In genomic region chr2:226673314-226673723, GRCh38 we compare ENCODE assay signal across 1 cellular context.
TF ChIP-seq lines count a peak whose summit lies in the region.

No MANE protein-coding gene starts in this region.

TF ChIP-seq in HEK293, 187 proteins besides CTCF, POLR2A, EP300 and RAD21 (continued from another document and continues in another):
- TF ChIP-seq ZNF24 (tag by site-specific recombination; IDR thresholded peaks at IDR 0.05) (0 out of 2 replicates have a peak, but pooled peaks have one; percentile 39), ZNF510 (tag by site-specific recombination; IDR thresholded peaks at IDR 0.05; ENCODE audit: insufficient replicate concordance) (no peak), ZNF558 (tag by site-specific recombination; IDR thresholded peaks at IDR 0.05) (no peak), ZNF843 (tag by site-specific recombination; IDR thresholded peaks at IDR 0.05) (peak; percentile 97), PRDM6 (tag by site-specific recombination; IDR thresholded peaks at IDR 0.05) (peak; percentile 18; the same call in 1 of the 2 replicates), SCRT2 (tag by site-specific recombination; IDR thresholded peaks at IDR 0.05) (no peak), ZNF404 (tag by site-specific recombination; IDR thresholded peaks at IDR 0.05) (no peak), ZNF791 (tag by site-specific recombination; IDR thresholded peaks at IDR 0.05) (no peak), ZXDB (tag by site-specific recombination; IDR thresholded peaks at IDR 0.05) (peak; percentile 95), GLI2 (tag by site-specific recombination; IDR thresholded peaks at IDR 0.05; ENCODE audit: borderline replicate concordance, low read depth) (peak; percentile 39; the same call in 1 of the 2 replicates), ZNF792 (tag by site-specific recombination; IDR thresholded peaks at IDR 0.05) (no peak), ZBTB44 (tag by site-specific recombination; IDR thresholded peaks at IDR 0.05) (no peak), HOXD13 (CRISPR knock-in tag; IDR thresholded peaks at IDR 0.05; ENCODE audit: borderline replicate concordance) (peak; percentile 75; the same call in 1 of the 2 replicates), OSR2 (tag by site-specific recombination; IDR thresholded peaks at IDR 0.05) (peak; percentile 67; the same call in 1 of the 2 replicates), KLF1 (tag by site-specific recombination; IDR thresholded peaks at IDR 0.05) (no peak), ZNF513 (tag by site-specific recombination; IDR thresholded peaks at IDR 0.05) (peak; percentile 62; the same call in 1 of the 2 replicates), OVOL3 (tag by site-specific recombination; IDR thresholded peaks at IDR 0.05) (no peak), ZNF677 (tag by site-specific recombination; IDR thresholded peaks at IDR 0.05) (no peak), ZNF530 (tag by site-specific recombination; IDR thresholded peaks at IDR 0.05; ENCODE audit: low read depth) (no peak), MZF1 (tag by site-specific recombination; IDR thresholded peaks at IDR 0.05; ENCODE audit: borderline replicate concordance) (no peak), TCF7L2 (IDR thresholded peaks at IDR 0.05; ENCODE audit: borderline replicate concordance, low read depth, low read length) (peak; percentile 55; the same call in 1 of the 2 replicates), ZNF777 (tag by site-specific recombination; IDR thresholded peaks at IDR 0.05; ENCODE audit: borderline replicate concordance) (no peak), ZBTB21 (tag by site-specific recombination; IDR thresholded peaks at IDR 0.05) (peak; percentile 70; the same call in 1 of the 2 replicates), ZSCAN4 (tag by site-specific recombination; IDR thresholded peaks at IDR 0.05) (no peak), ZNF580 (tag by site-specific recombination; IDR thresholded peaks at IDR 0.05) (peak; percentile 78), ZNF266 (tag by site-specific recombination; IDR thresholded peaks at IDR 0.05; ENCODE audit: low read depth) (no peak), PRDM10 (tag by site-specific recombination; IDR thresholded peaks at IDR 0.05) (peak; percentile 44), ZBTB10 (tag by site-specific recombination; IDR thresholded peaks at IDR 0.05) (peak; percentile 37; the same call in 1 of the 2 replicates), ZNF18 (tag by site-specific recombination; IDR thresholded peaks at IDR 0.05) (peak; percentile 95), ZNF692 (tag by site-specific recombination; IDR thresholded peaks at IDR 0.05) (peak; percentile 72), ZNF335 (tag by site-specific recombination; conservative IDR thresholded peaks at IDR 0.05) (peak; percentile 69), SP7 (tag by site-specific recombination; IDR thresholded peaks at IDR 0.05) (0 out of 2 replicates have a peak, but pooled peaks have one; percentile 47), ZSCAN18 (tag by site-specific recombination; IDR thresholded peaks at IDR 0.05) (no peak), ZBTB8A (tag by site-specific recombination; IDR thresholded peaks at IDR 0.05) (peak; percentile 33; the same call in 1 of the 2 replicates), ZNF146 (tag by site-specific recombination; IDR thresholded peaks at IDR 0.05) (no peak), ZNF664 (tag by site-specific recombination; IDR thresholded peaks at IDR 0.05) (no peak), BCL11A (tag by site-specific recombination; IDR thresholded peaks at IDR 0.05; ENCODE audit: low read depth) (no peak), ZNF398 (tag by site-specific recombination; IDR thresholded peaks at IDR 0.05) (0 out of 2 replicates have a peak, but pooled peaks have one; percentile 23), ZNF660 (tag by site-specific recombination; IDR thresholded peaks at IDR 0.05) (peak; percentile 59; the same call in 1 of the 2 replicates), KLF7 (tag by site-specific recombination; IDR thresholded peaks at IDR 0.05; ENCODE audit: borderline replicate concordance) (no peak)
